ENCODE assay signal across 16 cellular contexts in the genomic region with DNA sequence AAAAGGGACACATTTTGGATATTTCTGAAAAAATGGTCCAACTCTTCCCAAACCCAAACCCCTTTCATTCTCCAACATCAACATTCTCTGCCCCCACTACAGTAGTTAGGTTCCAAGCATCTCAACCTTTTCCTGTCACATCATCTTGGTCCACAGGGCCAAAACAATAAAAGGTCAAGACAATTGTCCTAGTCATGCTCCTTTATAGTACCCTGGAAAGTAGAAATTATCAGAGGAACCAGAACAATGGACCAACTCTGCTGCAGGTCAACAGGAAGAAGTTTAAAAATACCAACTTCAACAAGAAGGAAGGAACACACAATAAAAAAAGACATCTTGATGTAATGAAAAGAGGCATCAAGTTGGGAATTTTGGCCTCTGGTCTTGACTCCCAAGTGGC. TPM values are rescaled to one million over a fixed set of nuclear protein-coding genes. Genes with fewer than 3 reads are reported as not detected.
DNase-seq lines count a peak whose midpoint lies in the region; ATAC-seq, FAIRE-seq and TF ChIP-seq lines count a peak whose summit lies in the region.
"Had no signal": no experiment of that assay in that cellular context is flagged by ENCODE, and none has a peak within 500 bp of the region (broad histone marks: within the 10 kb centered on the region; RNA-seq: fewer than 3 reads in every experiment).

No MANE protein-coding gene starts in this region.

- H3K27me3 ChIP-seq in left ventricle myocardium inferior (ENCODE audit: low read depth) (no peaks in the 10 kb centered on the region), subcutaneous abdominal adipose tissue (ENCODE audit: control insufficient read depth in 5 of 5, insufficient read depth in 4 of 5, low read length in 5 of 5) (no peaks in the 10 kb centered on the region)
- H3K27me3 ChIP-seq in CD8-positive, alpha-beta T cell (ENCODE audit: insufficient read depth, low read length) = no peaks in the 10 kb centered on the region

- H3K4me1 Mint-ChIP-seq in CD8-positive, alpha-beta T cell (ENCODE audit: low read depth) = peaks cover 30% of the 10 kb centered on the region
- H3K4me1 Mint-ChIP-seq: GM23338 had no signal

- H3K4me3 Mint-ChIP-seq in CD8-positive, alpha-beta T cell = no peak overlapping the region
- H3K4me3 Mint-ChIP-seq: CD8-positive, alpha-beta memory T cell; GM23338 had no signal

- intact Hi-C loops in left ventricle myocardium inferior (cut with micrococcal nuclease) = no loop called here
- intact Hi-C loops in Right ventricle myocardium superior (cut with DNase I) = no loop called here
- intact Hi-C loops in CD8-positive, alpha-beta T cell (cut with DNase I, micrococcal nuclease) = no loop called here

- H3K27ac ChIP-seq in left ventricle myocardium inferior (replicated peaks) (peak overlapping the region; percentile 62), subcutaneous abdominal adipose tissue (ENCODE audit: low read depth, low read length) (peak overlapping the region; percentile 4)
- no peak overlapping the region for H3K27ac ChIP-seq in CD8-positive, alpha-beta T cell (ENCODE audit: low read depth, low read length)
- H3K27ac ChIP-seq: C4-2B had no signal

- TF ChIP-seq CTCF in left ventricle myocardium inferior (IDR thresholded peaks at IDR 0.05; ENCODE audit: borderline replicate concordance) = no peak
- no peak for TF ChIP-seq CTCF in CD8-positive, alpha-beta T cell (IDR thresholded peaks at IDR 0.05)

- peaks cover 77% of the 10 kb centered on the region for H3K4me1 ChIP-seq in left ventricle myocardium inferior
- peaks cover 17% of the 10 kb centered on the region for H3K4me1 ChIP-seq in CD8-positive, alpha-beta T cell (ENCODE audit: insufficient read depth, low read length)
- peaks cover 0 to 38% (median 5%) of the 10 kb centered on the region in 5 donors for H3K4me1 ChIP-seq in subcutaneous abdominal adipose tissue (ENCODE audit: control insufficient read depth in 5 of 5, insufficient read depth in 5 of 5, low read length in 5 of 5)

- ATAC-seq in Right ventricle myocardium superior (ENCODE audit: poor library complexity) (no peak), left lobe of liver (peak; percentile 50)
- ATAC-seq in CD8-positive, alpha-beta T cell = no peak
- ATAC-seq: GM12878, GM23338 had no signal

- H3K36me3 ChIP-seq in left ventricle myocardium inferior = peaks cover 4% of the 10 kb centered on the region
- no peaks in the 10 kb centered on the region for H3K36me3 ChIP-seq in CD8-positive, alpha-beta T cell (ENCODE audit: insufficient read depth, low read length)
- H3K36me3 ChIP-seq in subcutaneous abdominal adipose tissue (ENCODE audit: control insufficient read depth in 5 of 5, insufficient read depth in 5 of 5, low read length in 5 of 5) = peaks cover 0 to 4% (median 2%) of the 10 kb centered on the region in 5 donors

- no peak overlapping the region for H3K9ac ChIP-seq in subcutaneous abdominal adipose tissue (ENCODE audit: low read length in 5 of 5)

- no peaks in the 10 kb centered on the region for H3K9me3 ChIP-seq in left ventricle myocardium inferior (replicated peaks)
- H3K9me3 ChIP-seq in CD8-positive, alpha-beta T cell (ENCODE audit: low read length) = no peaks in the 10 kb centered on the region
- H3K9me3 ChIP-seq in subcutaneous abdominal adipose tissue (ENCODE audit: control insufficient read depth in 5 of 5, low read length in 5 of 5) = peaks cover 0 to 9% (median 3%) of the 10 kb centered on the region in 5 donors
- H3K9me3 ChIP-seq: Caco-2 had no signal

- peaks cover 18% of the 10 kb centered on the region for H3K36me3 Mint-ChIP-seq in CD8-positive, alpha-beta T cell

- no peaks in the 10 kb centered on the region for H3K9me3 Mint-ChIP-seq in CD8-positive, alpha-beta T cell
- H3K9me3 Mint-ChIP-seq: CD8-positive, alpha-beta memory T cell; GM23338 had no signal

- POLR2A ChIA-PET in CD8-positive, alpha-beta T cell (lab: Charles Lee) = no interaction called here

- DNase-seq in left ventricle myocardium inferior = no peak
- no peak for DNase-seq in Right ventricle myocardium superior
- no peak for DNase-seq in CD8-positive, alpha-beta T cell
- no peak for DNase-seq in left lobe of liver (ENCODE audit: low spot score)
- DNase-seq in NCI-H526 (lab: John Stamatoyannopoulos, UW) = no peak
- DNase-seq in urothelium cell line (ENCODE audit: low spot score) = no peak
- DNase-seq: ACHN; Caco-2; CD8-positive, alpha-beta memory T cell; DMS53; H7 had no signal

- FAIRE-seq in urothelium cell line (lab: Jason Lieb, UNC) = no peak
- FAIRE-seq: GM12878, GM18507 had no signal

- H3K27ac Mint-ChIP-seq in CD8-positive, alpha-beta T cell = peak overlapping the region; percentile 57
- H3K27ac Mint-ChIP-seq: GM23338 had no signal

- H3K4me3 ChIP-seq in left ventricle myocardium inferior (no peak overlapping the region), subcutaneous abdominal adipose tissue (ENCODE audit: low read depth in 1 of 5, low read length in 5 of 5) (no peak overlapping the region)
- H3K4me3 ChIP-seq in CD8-positive, alpha-beta T cell (ENCODE audit: low read depth, low read length) = no peak overlapping the region
- H3K4me3 ChIP-seq: GM12878, GM23338 had no signal

- H3K27me3 Mint-ChIP-seq in CD8-positive, alpha-beta T cell (ENCODE audit: low read depth) = no peaks in the 10 kb centered on the region
- H3K27me3 Mint-ChIP-seq: CD8-positive, alpha-beta memory T cell had no signal

- CTCF ChIA-PET in CD8-positive, alpha-beta T cell (lab: Charles Lee) = no interaction called here

RNA-seq across cellular contexts. Expression of a gene that starts 36.1 kb away (rescaled TPM):
- total RNA-seq in left ventricle myocardium inferior = 60.1 TPM
- 58.3 TPM for total RNA-seq in Right ventricle myocardium superior
- total RNA-seq in CD8-positive, alpha-beta T cell = 10 to 100 TPM; 57.0 to 65.7 TPM
- total RNA-seq in left lobe of liver = 28.3 TPM
